1 cellular context compared by ENCODE assay signal in genomic region chr5:78320461-78320860, GRCh38.
TF ChIP-seq lines count a peak whose summit lies in the region.

No MANE protein-coding gene starts in this region.

TF ChIP-seq in K562, 482 proteins besides CTCF, POLR2A, EP300 and RAD21 (continued from another document):
- no peak for TF ChIP-seq ZNF609 (CRISPR knock-in tag; IDR thresholded peaks at IDR 0.05; ENCODE audit: borderline replicate concordance)
- TF ChIP-seq HMGN3 (IDR thresholded peaks at IDR 0.05; ENCODE audit: borderline replicate concordance, extremely low read depth, insufficient read length, low read depth, low read length), result no peak
- TF ChIP-seq NR3C1 (CRISPR knock-in tag; IDR thresholded peaks at IDR 0.05), result no peak
- no peak for TF ChIP-seq ZFX (CRISPR knock-in tag; IDR thresholded peaks at IDR 0.05)
- TF ChIP-seq U2AF1 (optimal IDR thresholded peaks at IDR 0.05; ENCODE audit: low read depth, low read length), result no peak
- TF ChIP-seq ARID2 (IDR thresholded peaks at IDR 0.05), result 0 out of 2 replicates have a peak, but pooled peaks have one; percentile 15
- TF ChIP-seq SAFB (IDR thresholded peaks at IDR 0.05; ENCODE audit: borderline replicate concordance, low read depth, low read length), result no peak
- TF ChIP-seq ARID1B (IDR thresholded peaks at IDR 0.05), result no peak
- TF ChIP-seq HOXB6 (CRISPR knock-in tag; IDR thresholded peaks at IDR 0.05; ENCODE audit: borderline replicate concordance), result no peak
- no peak for TF ChIP-seq ZFPM2 (CRISPR knock-in tag; IDR thresholded peaks at IDR 0.05)
- TF ChIP-seq SMAD3 (CRISPR knock-in tag; conservative IDR thresholded peaks at IDR 0.05), result no peak
- no peak for TF ChIP-seq CREB5 (CRISPR knock-in tag; IDR thresholded peaks at IDR 0.05)
- TF ChIP-seq SP2 (IDR thresholded peaks at IDR 0.05; ENCODE audit: extremely low read depth, low read depth, low read length, poor library complexity, severe bottlenecking), result no peak
- TF ChIP-seq IRF2 (CRISPR knock-in tag; IDR thresholded peaks at IDR 0.05), result no peak
- TF ChIP-seq EP400 (IDR thresholded peaks at IDR 0.05), result no peak
- TF ChIP-seq NFXL1 (CRISPR knock-in tag; IDR thresholded peaks at IDR 0.05), result no peak
- no peak for TF ChIP-seq ZBTB5 (IDR thresholded peaks at IDR 0.05)
- TF ChIP-seq RBM34 (IDR thresholded peaks at IDR 0.05; ENCODE audit: borderline replicate concordance, insufficient read depth, low read length), result no peak
- 0 out of 2 replicates have a peak, but pooled peaks have one; percentile 19 for TF ChIP-seq DEAF1 (CRISPR knock-in tag; IDR thresholded peaks at IDR 0.05)
- no peak for TF ChIP-seq ZEB2 (IDR thresholded peaks at IDR 0.05)
- TF ChIP-seq SMC3 (conservative IDR thresholded peaks at IDR 0.05; ENCODE audit: insufficient read depth, low read depth, low read length), result peak; percentile 54; the same call in 1 of the 2 replicates
- peak; percentile 29; the same call in 1 of the 2 replicates for TF ChIP-seq ZNF512 (tag; IDR thresholded peaks at IDR 0.05)
TF ChIP-seq in K562: peak in this region for 4.
